ENCODE assay signal across 11 cellular contexts in genomic region chr7:2811476-2812118, GRCh38. TPM values are rescaled to one million over a fixed set of nuclear protein-coding genes. Genes with fewer than 3 reads are reported as not detected.
DNase-seq lines count a peak whose midpoint lies in the region; ATAC-seq and TF ChIP-seq lines count a peak whose summit lies in the region.
"Had no signal": no experiment of that assay in that cellular context is flagged by ENCODE, and none has a peak within 500 bp of the region (broad histone marks: within the 10 kb centered on the region; RNA-seq: fewer than 3 reads in every experiment).

No MANE protein-coding gene starts in this region.

- TF ChIP-seq CTCF in breast epithelium (IDR thresholded peaks at IDR 0.05) (no peak), gastrocnemius medialis (IDR thresholded peaks at IDR 0.05 in 4 of 5, conservative IDR thresholded peaks at IDR 0.05 in 1 of 5) (no peak)

- intact Hi-C loops in breast epithelium (cut with DNase I; ENCODE audit: low total_unique reads) (no loop called here), right cardiac atrium (cut with DNase I) (no loop called here), gastrocnemius medialis (cut with DNase I; ENCODE audit: low total_unique reads) (no loop called here)

- peaks cover 5 to 13% of the 10 kb centered on the region in 2 donors for H3K4me1 ChIP-seq in breast epithelium
- H3K4me1 ChIP-seq in right cardiac atrium (ENCODE audit: control insufficient read depth, insufficient read depth, low read length): peaks cover 25% of the 10 kb centered on the region
- peaks cover 14 to 16% of the 10 kb centered on the region in 2 donors for H3K4me1 ChIP-seq in gastrocnemius medialis

- WGBS in right cardiac atrium: 46% methylated on average over 19 of the region's 19 CpGs

- H3K9me3 ChIP-seq in breast epithelium: no peaks in the 10 kb centered on the region
- no peaks in the 10 kb centered on the region for H3K9me3 ChIP-seq in right cardiac atrium (ENCODE audit: control insufficient read depth, low read length)
- no peaks in the 10 kb centered on the region for H3K9me3 ChIP-seq in gastrocnemius medialis

- H3K4me3 ChIP-seq in breast epithelium (peak overlapping the region; percentile 20 to 48 (median 21)), right cardiac atrium (ENCODE audit: low read length) (peak overlapping the region; percentile 15), gastrocnemius medialis (peak overlapping the region; percentile 4 to 29 (median 17))
- H3K4me3 ChIP-seq: cardiac muscle cell had no signal

- H3K27me3 ChIP-seq in breast epithelium: no peaks in the 10 kb centered on the region
- no peaks in the 10 kb centered on the region for H3K27me3 ChIP-seq in right cardiac atrium (ENCODE audit: control insufficient read depth, insufficient read depth)
- no peaks in the 10 kb centered on the region for H3K27me3 ChIP-seq in gastrocnemius medialis
- H3K27me3 ChIP-seq: cardiac muscle cell had no signal

- H3K36me3 ChIP-seq in breast epithelium: no peaks in the 10 kb centered on the region
- H3K36me3 ChIP-seq in gastrocnemius medialis: no peaks in the 10 kb centered on the region
- H3K36me3 ChIP-seq: cardiac muscle cell had no signal

- peak overlapping the region; percentile 10 to 76 for H3K27ac ChIP-seq in breast epithelium
- H3K27ac ChIP-seq in right cardiac atrium (ENCODE audit: low read length): peak overlapping the region; percentile 85
- H3K27ac ChIP-seq in gastrocnemius medialis: peak overlapping the region; percentile 59 to 65 (median 61)
- H3K27ac ChIP-seq in caudate nucleus (ENCODE audit: low read depth, low read length): no peak overlapping the region
- H3K27ac ChIP-seq: cardiac muscle cell had no signal

- DNase-seq in HCEC 1CT (peak; percentile 70), breast epithelium (ENCODE audit: low spot score in 2 of 2) (peak in 1 of 2 donors; percentile 49), right cardiac atrium (peak; percentile 56 to 81 (median 72)), gastrocnemius medialis (peak; percentile 30 to 64), caudate nucleus (lab: John Stamatoyannopoulos, UW) (no peak), NCI-H526 (lab: John Stamatoyannopoulos, UW) (no peak), G401 (ENCODE audit: low spot score) (no peak)
- no peak for DNase-seq in stimulated activated CD4-positive, alpha-beta T cell treated with anti-CD3 and anti-CD28 coated beads, Interleukin-1b, Interleukin-23, amount 100 ng/mL, for 48 hours
- DNase-seq: CD8-positive, alpha-beta T cell; NCI-H1417 treated with DMSO at 0.1 percent for 48 hours had no signal

- TF ChIP-seq POLR2A in breast epithelium (IDR thresholded peaks at IDR 0.05) (no peak), gastrocnemius medialis (IDR thresholded peaks at IDR 0.05) (peak in 1 of 2 donors; percentile 16)

- in situ Hi-C loops in gastrocnemius medialis (cut with MboI; ENCODE audit: low sequenced_read_pairs in 4 of 4) (no loop called here), G401 (cut with HindIII; ENCODE audit: low sequenced_read_pairs) (no loop called here)

- ATAC-seq in right cardiac atrium (peak; percentile 63 to 69), gastrocnemius medialis (peak; percentile 69 to 87)
- ATAC-seq: CD8-positive, alpha-beta T cell had no signal

RNA-seq across cellular contexts. Expression of gene GNA12, which starts 32.5 kb away (rescaled TPM):
- total RNA-seq in breast epithelium: 10 to 100 TPM; 11.3 to 31.4 (median 24.9) TPM
- 10 to 100 TPM; 60.8 to 68.1 (median 64.4) TPM for total RNA-seq in right cardiac atrium
- 32.8 TPM for polyA plus RNA-seq in right cardiac atrium
- total RNA-seq in gastrocnemius medialis: 1 to 10 TPM; 7.6 to 8.4 (median 8.1) TPM
- total RNA-seq in G401 (2014; rRNA removed; shearing (Covaris generic)): 17.7 and 18.2 TPM in 2 replicates

Comparison
In these comparisons a context has a peak if more than half of its experiments do, and no peak if none do; other contexts are left out.
1. DNase-seq: peak in HCEC 1CT (single experiment), right cardiac atrium (3 of 3) and gastrocnemius medialis (2 of 2); none in stimulated activated CD4-positive, alpha-beta T cell treated with anti-CD3 and anti-CD28 coated beads, Interleukin-1b, Interleukin-23, amount 100 ng/mL, for 48 hours (single experiment), caudate nucleus (0 of 61), NCI-H526 (0 of 2) and G401 (single experiment).
2. Peak in every context shown above with its lines, with median percentiles within 50 percentile points of each other: H3K4me3 ChIP-seq.